11 cellular contexts compared by ENCODE assay signal in the genomic region with DNA sequence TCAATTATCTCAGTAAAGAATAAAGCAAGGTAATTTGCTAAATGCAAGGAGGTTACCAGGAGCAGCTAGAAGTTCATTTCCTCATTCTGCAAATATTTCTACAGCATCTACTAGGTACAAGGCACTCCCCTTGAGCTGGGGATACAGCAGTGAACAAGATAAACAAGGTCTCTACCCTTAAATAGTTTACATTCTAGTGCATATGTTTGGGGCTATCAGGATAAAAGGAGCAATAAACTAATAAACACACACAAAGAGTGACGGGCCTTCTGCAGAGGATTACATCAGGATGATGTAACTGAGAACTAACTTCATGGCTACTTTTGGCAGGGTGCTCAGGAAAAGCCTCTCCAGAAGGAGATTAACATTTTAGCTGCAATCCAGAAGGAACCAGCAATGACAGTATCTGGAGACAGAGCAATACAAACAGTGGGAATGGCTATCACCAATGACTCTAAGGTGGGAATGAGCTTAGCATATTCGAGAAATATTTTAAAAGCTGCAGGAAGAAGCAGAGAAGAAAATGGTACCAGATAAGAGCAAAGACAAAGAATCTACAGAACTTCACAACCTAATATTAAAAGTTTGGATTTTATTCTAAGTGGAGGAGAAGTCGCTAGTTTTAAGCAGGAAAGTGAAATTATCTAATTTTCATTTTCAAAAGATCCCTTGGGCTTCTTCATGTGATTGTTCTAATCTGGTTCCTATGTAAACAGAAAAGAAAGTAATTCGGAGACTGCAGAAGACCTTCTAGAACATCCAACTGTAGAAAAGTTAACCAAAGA. TPM values are rescaled to one million over a fixed set of nuclear protein-coding genes. Genes with fewer than 3 reads are reported as not detected.
A peak's percentile ranks its signal among the peaks of the same experiment; 100 is the strongest.
DNase-seq lines count a peak whose midpoint lies in the region; ATAC-seq, FAIRE-seq and TF ChIP-seq lines count a peak whose summit lies in the region.
"Had no signal": no experiment of that assay in that cellular context is flagged by ENCODE, and none has a peak within 500 bp of the region (broad histone marks: within the 10 kb centered on the region; RNA-seq: fewer than 3 reads in every experiment).

No MANE protein-coding gene starts in this region.

- H3K27me3 Mint-ChIP-seq in H9 (ENCODE audit: low read depth) = no peaks in the 10 kb centered on the region
- H3K27me3 Mint-ChIP-seq: activated naive CD8-positive, alpha-beta T cell treated with anti-CD3 and anti-CD28 coated beads for 36 hours had no signal

- no peak overlapping the region for H4K5ac ChIP-seq in H9 (ENCODE audit: insufficient read length, low read depth, low read length)

- H3K4me1 ChIP-seq in H9 (ENCODE audit: insufficient read depth, low read length) (no peaks in the 10 kb centered on the region), K562 (replicated peaks in 1 of 2; ENCODE audit: control insufficient read depth in 2 of 2, insufficient read depth in 2 of 2, low read length in 2 of 2) (peaks cover 0 to 8% of the 10 kb centered on the region in 2 experiments; a peak in 3 of 5 replicates), lung (ENCODE audit: control insufficient read depth in 2 of 2, insufficient read depth in 2 of 2, low read length in 2 of 2) (peaks cover 6 to 9% of the 10 kb centered on the region in 2 donors), vagina (peaks cover 11% of the 10 kb centered on the region)

- H3K9me3 Mint-ChIP-seq in H9 = no peaks in the 10 kb centered on the region
- H3K9me3 Mint-ChIP-seq: activated naive CD8-positive, alpha-beta T cell treated with anti-CD3 and anti-CD28 coated beads for 36 hours had no signal

- H2BK120ac ChIP-seq in H9 (ENCODE audit: low read depth, low read length, poor library complexity, severe bottlenecking) = no peak overlapping the region

- H3K4me3 Mint-ChIP-seq in H9 = no peak overlapping the region
- H3K4me3 Mint-ChIP-seq: activated naive CD8-positive, alpha-beta T cell treated with anti-CD3 and anti-CD28 coated beads for 36 hours had no signal

- POLR2A ChIA-PET in AG04450 (lab: Yijun Ruan, JAX) = interaction anchor here (0.7 to 1.2 kb wide), 2 partner anchors 15 to 18 kb away, joined by 3 to 10 read pairs; no protein-coding TSS in a partner anchor
- POLR2A ChIA-PET in K562 (lab: Yijun Ruan, JAX) = interaction anchor here (0.5 to 1.5 kb wide), 7 partner anchors 9 to 556 kb away, joined by 3 to 5 read pairs (median 3); no protein-coding TSS in a partner anchor

- H3K27ac Mint-ChIP-seq in H9 = peak overlapping the region in 2 of 3 experiments; percentile 9 to 37; a peak in 4 of 7 replicates
- H3K27ac Mint-ChIP-seq: activated naive CD8-positive, alpha-beta T cell treated with anti-CD3 and anti-CD28 coated beads for 36 hours had no signal

- no peak overlapping the region for H2BK15ac ChIP-seq in H9 (ENCODE audit: low read depth, low read length)

- H4K91ac ChIP-seq in H9 (ENCODE audit: insufficient read length, low read depth, low read length) = no peak overlapping the region

- CTCF ChIA-PET in AG04450 (lab: Charles Lee) (interaction anchor here (0.9 to 1.3 kb wide), 3 partner anchors 8 to 31 kb away, joined by 4 to 11 read pairs (median 4); no protein-coding TSS in a partner anchor), K562 (lab: Yijun Ruan, JAX; ENCODE audit: low intra/inter-chr PET ratio) (no interaction called here)

- H3T11ph ChIP-seq in H9 (ENCODE audit: low read length) = no peak overlapping the region

- H3K4ac ChIP-seq in H9 (ENCODE audit: low read depth, low read length) = no peak overlapping the region

- H3K4me3 ChIP-seq in AG04450 (ENCODE audit: low read depth, low read length) (no peak overlapping the region), K562 (no peak overlapping the region), lung (no peak overlapping the region), vagina (no peak overlapping the region)
- H3K4me3 ChIP-seq: esophagus muscularis mucosa had no signal

- no peak overlapping the region for H3K56ac ChIP-seq in H9 (ENCODE audit: insufficient read length, low read depth, low read length)

- peaks cover 8% of the 10 kb centered on the region; the same call in 1 of the 2 replicates for H3K79me2 ChIP-seq in H9 (ENCODE audit: insufficient read depth, low read length)
- peaks cover 78% of the 10 kb centered on the region for H3K79me2 ChIP-seq in K562 (ENCODE audit: control insufficient read depth, insufficient read depth, low read length)

- in situ Hi-C loops in K562 (cut with MboI) = no loop called here

- peaks cover 17 to 32% (median 31%) of the 10 kb centered on the region in 3 experiments for H3K36me3 Mint-ChIP-seq in H9 (ENCODE audit: insufficient read depth in 1 of 3, low read depth in 3 of 3)

- H2BK12ac ChIP-seq in H9 (ENCODE audit: insufficient read length, low read depth, low read length) = no peak overlapping the region

- FAIRE-seq in K562 (lab: Jason Lieb, UNC) = no peak
- FAIRE-seq: H54 had no signal

- DNase-seq in AG04450 (ENCODE audit: low read depth, low spot score) (peak; percentile 61), H9 (no peak), K562 (ENCODE audit: extremely low read depth in 1 of 4, low spot score in 3 of 4) (no peak), lung (ENCODE audit: low spot score) (no peak), vagina (ENCODE audit: extremely low spot score in 2 of 2) (no peak), cerebellar nuclear complex (lab: John Stamatoyannopoulos, UW) (no peak), omental fat pad (ENCODE audit: low spot score) (no peak)
- DNase-seq: activated naive CD8-positive, alpha-beta T cell treated with anti-CD3 and anti-CD28 coated beads for 36 hours had no signal

- peaks cover 3% of the 10 kb centered on the region for H3K79me1 ChIP-seq in H9 (ENCODE audit: insufficient read depth, low read depth, low read length, poor library complexity, severe bottlenecking)

- H2BK20ac ChIP-seq in H9 (ENCODE audit: low read depth, low read length, poor library complexity, severe bottlenecking) = no peak overlapping the region

- 0 out of 4 replicates have a peak, but pooled peaks of 1 of the 2 experiments have one; percentile 10 for TF ChIP-seq RAD21 in K562 (CRISPR knock-in tag; conservative IDR thresholded peaks at IDR 0.05 in 1 of 2, IDR thresholded peaks at IDR 0.05 in 1 of 2)

- no peaks in the 10 kb centered on the region for H3K9me3 ChIP-seq in AG04450 (ENCODE audit: control insufficient read depth, insufficient read depth, low read length)
- H3K9me3 ChIP-seq in H9 (ENCODE audit: control insufficient read depth, low read depth, low read length) = no peaks in the 10 kb centered on the region
- no peaks in the 10 kb centered on the region for H3K9me3 ChIP-seq in K562 (replicated peaks; ENCODE audit: control insufficient read depth, insufficient read depth, low read depth, low read length)
- no peaks in the 10 kb centered on the region for H3K9me3 ChIP-seq in lung (ENCODE audit: control insufficient read depth in 2 of 2, insufficient read depth in 1 of 2, low read length in 1 of 2)
- H3K9me3 ChIP-seq in vagina = no peaks in the 10 kb centered on the region
- H3K9me3 ChIP-seq: esophagus muscularis mucosa had no signal

- H2AFZ ChIP-seq in H9 (ENCODE audit: low read length) (no peak overlapping the region), K562 (ENCODE audit: low read depth, low read length) (no peak overlapping the region)

- TF ChIP-seq EP300 in K562 (IDR thresholded peaks at IDR 0.05; ENCODE audit: low read length) = peak; percentile 66; the same call in 1 of the 2 replicates

- TF ChIP-seq CTCF in AG04450 (IDR thresholded peaks at IDR 0.05; ENCODE audit: low read depth, low read length) = no peak
- TF ChIP-seq CTCF in H9 (conservative IDR thresholded peaks at IDR 0.05) = no peak
- TF ChIP-seq CTCF in K562 (IDR thresholded peaks at IDR 0.05 in 2 of 3, conservative IDR thresholded peaks at IDR 0.05 in 1 of 3; ENCODE audit: insufficient read depth in 2 of 3, low read depth in 1 of 3, low read length in 3 of 3) = no peak
- TF ChIP-seq CTCF in lung (IDR thresholded peaks at IDR 0.05; ENCODE audit: control extremely low read depth, extremely low read depth) = no peak
- TF ChIP-seq CTCF in vagina (IDR thresholded peaks at IDR 0.05) = no peak
- no peak for TF ChIP-seq CTCF in omental fat pad (IDR thresholded peaks at IDR 0.05)

- no peak overlapping the region for H3K14ac ChIP-seq in H9 (ENCODE audit: insufficient read depth, low read length)

- H3K18ac ChIP-seq in H9 (ENCODE audit: insufficient read length, low read depth, low read length) = no peak overlapping the region

- no peaks in the 10 kb centered on the region for H3K23me2 ChIP-seq in H9 (ENCODE audit: insufficient read length, low read depth, low read length, poor library complexity, severe bottlenecking)

- H3K9me1 ChIP-seq in K562 (ENCODE audit: control insufficient read depth, insufficient read depth, low read length) = no peaks in the 10 kb centered on the region

- no peak overlapping the region for H4K8ac ChIP-seq in H9 (replicated peaks; ENCODE audit: insufficient read length, low read depth, low read length)

- BruUV-seq in K562 (replicated peaks; lab: Mats Ljungman, UMichigan) = no TSS peak

- WGBS in H9 (ENCODE audit: extremely low coverage, insufficient read length, low lambda C conversion rate) = no CpG with 5 or more reads among the region's 4 CpGs
- 54% methylated on average over 4 of the region's 4 CpGs for WGBS in K562 (ENCODE audit: insufficient coverage, low coverage, missing lambda C conversion rate)
- 67 to 71% methylated on average over 4 of the region's 4 CpGs for WGBS in lung, 2 donors

- H3K27me3 ChIP-seq in AG04450 (ENCODE audit: control insufficient read depth, insufficient read depth, low read length) (no peaks in the 10 kb centered on the region), H9 (ENCODE audit: insufficient read depth, low read length) (no peaks in the 10 kb centered on the region), K562 (ENCODE audit: control insufficient read depth in 2 of 2, insufficient read depth in 2 of 2, low read length in 2 of 2) (no peaks in the 10 kb centered on the region), lung (ENCODE audit: control insufficient read depth, insufficient read depth) (no peaks in the 10 kb centered on the region), vagina (no peaks in the 10 kb centered on the region)
- H3K27me3 ChIP-seq: esophagus muscularis mucosa had no signal

- no peak overlapping the region for H2AK5ac ChIP-seq in H9 (ENCODE audit: insufficient read length, low read length)

- peaks cover 23 to 32% of the 10 kb centered on the region in 2 experiments for H3K4me1 Mint-ChIP-seq in H9

- H3K36me3 ChIP-seq in K562 (ENCODE audit: control insufficient read depth, insufficient read depth, low read length) = peaks cover 41% of the 10 kb centered on the region
- peaks cover 5 to 16% of the 10 kb centered on the region in 2 donors for H3K36me3 ChIP-seq in lung (ENCODE audit: control insufficient read depth in 2 of 2, insufficient read depth in 2 of 2, low read length in 2 of 2)
- H3K36me3 ChIP-seq in vagina = peaks cover 0 to 5% of the 10 kb centered on the region in 2 donors

- no peak overlapping the region for H3K9ac ChIP-seq in H9 (ENCODE audit: extremely low read depth, insufficient read length, low read length)
- no peak overlapping the region for H3K9ac ChIP-seq in K562 (ENCODE audit: insufficient read depth in 1 of 2, low read depth in 2 of 2, low read length in 2 of 2)

- ATAC-seq in K562 = peak; percentile 67
- peak; percentile 3 for ATAC-seq in lung (ENCODE audit: insufficient read depth, low FRiP score)
- no peak for ATAC-seq in HG03565 (IDR thresholded peaks at IDR 0.05; ENCODE audit: unreplicated experiment)
- no peak for ATAC-seq in omental fat pad (ENCODE audit: low FRiP score)

- H4K20me1 ChIP-seq in H9 (ENCODE audit: control insufficient read depth, insufficient read depth, insufficient read length) (no peaks in the 10 kb centered on the region), K562 (replicated peaks; ENCODE audit: control insufficient read depth, insufficient read depth, low read length) (0 out of 2 replicates have a peak, but pooled peaks cover 5% of the 10 kb centered on the region)

- no peak overlapping the region for H3K23ac ChIP-seq in H9 (ENCODE audit: insufficient read length, low read depth, low read length)

- H3K27ac ChIP-seq in AG04450 (ENCODE audit: low read depth, low read length) (peak overlapping the region; percentile 40), H9 (ENCODE audit: insufficient read length, low read depth, low read length) (no peak overlapping the region), K562 (ENCODE audit: extremely low read depth, low read depth, low read length) (peak overlapping the region; percentile 8; the same call in 1 of the 3 replicates), lung (ENCODE audit: low read depth in 1 of 2, low read length in 1 of 2) (peak overlapping the region in 1 of 2 donors; percentile 53), vagina (no peak overlapping the region)

- no peak overlapping the region for H2BK5ac ChIP-seq in H9 (ENCODE audit: insufficient read length, low read length)

- TF ChIP-seq POLR2A in K562 (conservative IDR thresholded peaks at IDR 0.05) = no peak
- no peak for TF ChIP-seq POLR2A in vagina (IDR thresholded peaks at IDR 0.05)

- H3K4me2 ChIP-seq in H9 (ENCODE audit: insufficient read depth, insufficient read length, low read length) (no peak overlapping the region), K562 (ENCODE audit: insufficient read depth, low read length) (no peak overlapping the region)

- intact Hi-C loops in K562 (cut with micrococcal nuclease) = loop anchor here (5.0 kb wide), 1 partner anchor 172 kb away; no protein-coding TSS in a partner anchor
- intact Hi-C loops in vagina (cut with DNase I) = no loop called here

RNA-seq across cellular contexts. Expression of a gene that starts 25.8 kb away (rescaled TPM):
- polyA plus RNA-seq in AG04450 (2011; rRNA removed) (40.4 and 48.1 TPM in 2 replicates), K562 (2011; rRNA removed) (30.0 and 37.5 TPM in 2 replicates), K562 (2014; fragmentation: Illumina TruSeq; extraction: Trizol) (47.5 and 55.6 TPM in 2 replicates), K562 (2014; fragmentation: Nextera tagmentation; extraction: Ambion mirVana) (10 to 100 TPM; 17.0 to 20.7 TPM), K562 (2014; rRNA removed) (39.2 and 39.6 TPM in 2 replicates), lung (10 to 100 TPM; 11.5 to 30.7 TPM)
- 111 and 115 TPM in 2 replicates for polyA minus RNA-seq in AG04450 (2011; rRNA and poly(A)+ RNA removed)
- total RNA-seq in H9 (2021) (46.2 and 49.7 TPM in 2 replicates), K562 (2014; rRNA removed) (40.1 and 43.1 TPM in 2 replicates), K562 (2014; rRNA removed; fragmentation: Illumina TruSeq; extraction: Trizol) (50.4 and 50.6 TPM in 2 replicates), K562 (2015; rRNA removed; fragmentation: Illumina TruSeq; extraction: Trizol) (51.9 and 55.1 TPM in 2 replicates), K562 (2021) (54.3 and 69.6 TPM in 2 replicates), lung (10 to 100 TPM; 60.7 to 94.2 TPM), vagina (31.9 TPM), omental fat pad (10 to 100 TPM; 33.7 to 65.9 (median 48.6) TPM)
- 148 and 229 TPM in 2 replicates for total RNA-seq in K562 (2011; cell fraction: chromatin; rRNA removed; ENCODE audit: low replicate concordance)
- 41.5 and 70.5 TPM in 2 replicates for total RNA-seq in K562 (2011; cell fraction: nucleolus; rRNA removed)
- total RNA-seq in K562 (2011; cell fraction: nucleoplasm; rRNA removed) = 85.0 and 85.5 TPM in 2 replicates
- 18.2 and 23.5 TPM in 2 replicates for polyA plus RNA-seq in K562 (2011; cell fraction: cytosol; rRNA removed)
- 34.9 and 41.6 TPM in 2 replicates for polyA plus RNA-seq in K562 (2011; cell fraction: nucleus; rRNA removed)
- 23.5 and 27.0 TPM in 2 replicates for polyA plus RNA-seq in K562 (2012)
- 125 and 160 TPM in 2 replicates for polyA minus RNA-seq in K562 (2011; rRNA and poly(A)+ RNA removed)
- polyA minus RNA-seq in K562 (2011; cell fraction: cytosol; rRNA and poly(A)+ RNA removed) = 26.9 and 28.9 TPM in 2 replicates
- 56.0 and 75.9 TPM in 2 replicates for polyA minus RNA-seq in K562 (2011; cell fraction: nucleus; rRNA and poly(A)+ RNA removed)

Comparison
In these comparisons a context has a peak if more than half of its experiments do, and no peak if none do; other contexts are left out.
1. H3K27ac ChIP-seq: peak in AG04450 (single experiment) and K562 (single experiment); none in H9 (single experiment) and vagina (single experiment).
2. ATAC-seq: peak in K562 (single experiment) and lung (single experiment); none in HG03565 (single experiment) and omental fat pad (single experiment).